9 cellular contexts compared by ENCODE assay signal in genomic region chr10:73647875-73648228, GRCh38. TPM values are rescaled to one million over a fixed set of nuclear protein-coding genes. Genes with fewer than 3 reads are reported as not detected.
DNase-seq lines count a peak whose midpoint lies in the region; ATAC-seq, FAIRE-seq and TF ChIP-seq lines count a peak whose summit lies in the region.
"Had no signal": no experiment of that assay in that cellular context is flagged by ENCODE, and none has a peak within 500 bp of the region (broad histone marks: within the 10 kb centered on the region; RNA-seq: fewer than 3 reads in every experiment).

No MANE protein-coding gene starts in this region.

- H3K4me2 ChIP-seq in SK-N-SH, result peak overlapping the region; percentile 85

- no peaks in the 10 kb centered on the region for H3K27me3 ChIP-seq in SK-N-SH (ENCODE audit: insufficient read depth)
- no peaks in the 10 kb centered on the region for H3K27me3 ChIP-seq in pancreas

- peak overlapping the region; percentile 71 for H3K9ac ChIP-seq in SK-N-SH

- intact Hi-C loops in CD14-positive monocyte (cut with micrococcal nuclease), result no loop called here
- intact Hi-C loops in pancreas (cut with DNase I), result loop anchor here in 1 of 3 donors (10.0 kb wide), 1 partner anchor 113 kb away; no protein-coding TSS in a partner anchor

- ATAC-seq in pancreas (peak in 3 of 4 donors; percentile 12 to 32 (median 19)), GM19463 (IDR thresholded peaks at IDR 0.05; ENCODE audit: unreplicated experiment) (no peak), HG02678 (IDR thresholded peaks at IDR 0.05; ENCODE audit: unreplicated experiment) (no peak)

- peak overlapping the region in 2 of 7 donors; percentile 20 to 40 for H3K27ac Mint-ChIP-seq in CD14-positive monocyte

- no peaks in the 10 kb centered on the region for H3K36me3 Mint-ChIP-seq in CD14-positive monocyte

- H2AFZ ChIP-seq in SK-N-SH (ENCODE audit: low read depth), result peak overlapping the region; percentile 95

- H3K4me3 ChIP-seq in SK-N-SH (ENCODE audit: low read depth in 2 of 2, low read length in 1 of 2) (peak overlapping the region; percentile 70 to 79), fibroblast of pulmonary artery (replicated peaks; ENCODE audit: low read depth, low read length) (peak overlapping the region; percentile 55), pancreas (peak overlapping the region; percentile 37 to 79 (median 49))

- no peaks in the 10 kb centered on the region for H3K9me3 ChIP-seq in SK-N-SH
- H3K9me3 ChIP-seq in pancreas, result no peaks in the 10 kb centered on the region

- no peaks in the 10 kb centered on the region for H3K9me3 Mint-ChIP-seq in CD14-positive monocyte

- no peaks in the 10 kb centered on the region for H3K9me2 ChIP-seq in SK-N-SH

- H3K4me1 ChIP-seq in SK-N-SH (ENCODE audit: control insufficient read depth in 1 of 2, insufficient read depth in 2 of 2, low read depth in 1 of 2, low read length in 1 of 2) (peaks cover 4 to 16% of the 10 kb centered on the region in 2 experiments; a peak in 1 of 4 replicates), pancreas (no peaks in the 10 kb centered on the region)

- H3K36me3 ChIP-seq in SK-N-SH (replicated peaks in 1 of 2; ENCODE audit: control insufficient read depth in 1 of 2, insufficient read depth in 2 of 2, low read length in 1 of 2) (no peaks in the 10 kb centered on the region), pancreas (no peaks in the 10 kb centered on the region)

- H4K20me1 ChIP-seq in SK-N-SH (ENCODE audit: insufficient read depth), result no peaks in the 10 kb centered on the region

- H3K79me2 ChIP-seq in SK-N-SH (ENCODE audit: insufficient read depth), result no peaks in the 10 kb centered on the region

- no peak for FAIRE-seq in pancreas (lab: Jason Lieb, UNC)

- 14% methylated on average over 11 of the region's 18 CpGs for WGBS in SK-N-SH (ENCODE audit: low lambda C conversion rate)
- whole genome bisulfite sequencing in pancreas, 2 donors, result 8 to 12% methylated on average over 16 to 18 of the region's 18 CpGs

- TF ChIP-seq CTCF in CD14-positive monocyte (IDR thresholded peaks at IDR 0.05) (no peak), SK-N-SH (IDR thresholded peaks at IDR 0.05) (no peak), fibroblast of pulmonary artery (IDR thresholded peaks at IDR 0.05; ENCODE audit: low read length, missing control alignments) (no peak), pancreas (IDR thresholded peaks at IDR 0.05) (no peak)

- peaks cover 4% of the 10 kb centered on the region for H3F3A ChIP-seq in SK-N-SH (replicated peaks; ENCODE audit: insufficient read depth)

- POLR2A ChIA-PET in SK-N-SH (lab: Yijun Ruan, JAX), result interaction anchor here (0.6 to 1.4 kb wide), 5 partner anchors 21 to 542 kb away, joined by 3 to 8 read pairs (median 3); partner anchors contain the start of genes MRPS16 and SEC24C

- H3K4me1 Mint-ChIP-seq in CD14-positive monocyte, result peaks cover 60% of the 10 kb centered on the region

- CTCF ChIA-PET in SK-N-SH (lab: Yijun Ruan, JAX), result interaction anchor here (0.7 to 17.2 kb wide), 10 partner anchors 12 to 401 kb away, joined by 3 to 216 read pairs (median 4); partner anchors contain the start of gene DNAJC9

- H3K27ac ChIP-seq in SK-N-SH (ENCODE audit: low read depth in 2 of 2, low read length in 1 of 2) (peak overlapping the region in 1 of 2 experiments; percentile 81), pancreas (no peak overlapping the region)

- TF ChIP-seq EP300 in SK-N-SH (IDR thresholded peaks at IDR 0.05; ENCODE audit: borderline replicate concordance in 1 of 2, low read depth in 1 of 2, low read length in 1 of 2), result no peak

- H3K4me3 Mint-ChIP-seq in CD14-positive monocyte, result peak overlapping the region; percentile 76 to 88

- no peak for DNase-seq in CD14-positive monocyte (ENCODE audit: low spot score)
- no peak for DNase-seq in SK-N-SH
- no peak for DNase-seq in fibroblast of pulmonary artery (ENCODE audit: low read depth)
- DNase-seq in pancreas, result no peak
- DNase-seq in NCI-H1694 treated with DMSO at 0.1 percent for 48 hours (lab: John Stamatoyannopoulos, UW), result no peak
- DNase-seq in stimulated activated CD4-positive, alpha-beta T cell treated with anti-CD3 and anti-CD28 coated beads, Interleukin-4, amount 100 ng/mL, for 4 hours, result no peak
- DNase-seq: T1000 had no signal

- TF ChIP-seq RAD21 in SK-N-SH (IDR thresholded peaks at IDR 0.05; ENCODE audit: low read length), result no peak

- peaks cover 0 to 6% (median 5%) of the 10 kb centered on the region in 3 donors for H3K27me3 Mint-ChIP-seq in CD14-positive monocyte (ENCODE audit: low read depth in 3 of 3)

TF ChIP-seq in SK-N-SH, 30 proteins besides CTCF, POLR2A, EP300 and RAD21:
- TF ChIP-seq CHD2 (IDR thresholded peaks at IDR 0.05; ENCODE audit: low read length, partially characterized antibody) (peak; percentile 1), YY1 (IDR thresholded peaks at IDR 0.05; ENCODE audit: low read depth) (no peak; the same call in 1 of the 2 replicates), TAF1 (IDR thresholded peaks at IDR 0.05; ENCODE audit: borderline replicate concordance, low read depth, low read length) (0 out of 2 replicates have a peak, but pooled peaks have one; percentile 5), TEAD4 (IDR thresholded peaks at IDR 0.05; ENCODE audit: borderline replicate concordance, insufficient read depth) (no peak), POLR2AphosphoS5 (IDR thresholded peaks at IDR 0.05; ENCODE audit: low read depth, low read length) (no peak)
TF ChIP-seq in SK-N-SH: peak in this region for 2.

RNA-seq across cellular contexts. Expression of gene MYOZ1, which starts 6.6 kb away (rescaled TPM):
- polyA plus RNA-seq in CD14-positive monocyte (not detected), SK-N-SH (2012; rRNA removed) (0.24 and 0.26 TPM in 2 replicates), pancreas (1 to 10 TPM in 1 of 2 donors, under 1 TPM in 1; 0.11 to 1.2 TPM)
- polyA plus RNA-seq in SK-N-SH (2012; cell fraction: cytosol; rRNA removed), result 0.21 TPM in 2 replicates
- polyA plus RNA-seq in SK-N-SH (2012; cell fraction: nucleus; rRNA removed), result 0.07 and 0.08 TPM in 2 replicates
- under 1 TPM in 2 of 6 donors, not detected in 4; 0.21 to 0.31 TPM for total RNA-seq in pancreas

RNA-seq across cellular contexts. Expression of gene SYNPO2L, which starts 8.0 kb away (rescaled TPM):
- polyA plus RNA-seq in CD14-positive monocyte (not detected), SK-N-SH (2012; rRNA removed) (0.05 TPM in 1 of 2 replicates, not detected in the other), pancreas (under 1 TPM; 0.02 to 0.04 TPM)
- under 0.01 TPM in 1 of 2 replicates, not detected in the other for polyA plus RNA-seq in SK-N-SH (2012; cell fraction: cytosol; rRNA removed)
- polyA plus RNA-seq in SK-N-SH (2012; cell fraction: nucleus; rRNA removed), result 0.06 and 0.31 TPM in 2 replicates
- under 1 TPM in 1 of 6 donors, not detected in 5; 0.31 TPM for total RNA-seq in pancreas

RNA-seq across cellular contexts. Expression of gene AGAP5, which starts 50.1 kb away (rescaled TPM):
- under 1 TPM; 0.23 to 0.44 TPM for polyA plus RNA-seq in CD14-positive monocyte
- polyA plus RNA-seq in SK-N-SH (2012; rRNA removed), result 3.8 and 4.8 TPM in 2 replicates
- 0.76 and 1.5 TPM in 2 replicates for polyA plus RNA-seq in SK-N-SH (2012; cell fraction: cytosol; rRNA removed)
- polyA plus RNA-seq in SK-N-SH (2012; cell fraction: nucleus; rRNA removed), result 22.0 and 28.2 TPM in 2 replicates
- 1 to 10 TPM; 4.3 to 8.7 (median 7.0) TPM for total RNA-seq in pancreas
- polyA plus RNA-seq in pancreas, result 10 to 100 TPM; 11.8 to 18.4 TPM

RNA-seq across cellular contexts. Expression of gene USP54, which starts 56.7 kb away (rescaled TPM):
- polyA plus RNA-seq in CD14-positive monocyte, result under 1 TPM; 0.28 to 0.55 TPM
- polyA plus RNA-seq in SK-N-SH (2012; rRNA removed), result 6.5 and 11.0 TPM in 2 replicates
- polyA plus RNA-seq in SK-N-SH (2012; cell fraction: cytosol; rRNA removed), result 7.4 and 9.1 TPM in 2 replicates
- 17.7 and 21.4 TPM in 2 replicates for polyA plus RNA-seq in SK-N-SH (2012; cell fraction: nucleus; rRNA removed)
- 10 to 100 TPM; 14.8 to 49.9 (median 27.4) TPM for total RNA-seq in pancreas
- 10 to 100 TPM; 12.1 to 15.6 TPM for polyA plus RNA-seq in pancreas

Comparison
In these comparisons a context has a peak if more than half of its experiments do, and no peak if none do; other contexts are left out.
1. ATAC-seq: peak in pancreas (3 of 4); none in GM19463 (single experiment) and HG02678 (single experiment).
2. Peak in every context shown above with its lines, with median percentiles within 50 percentile points of each other: H3K4me3 ChIP-seq.